1 cellular context compared by ENCODE assay signal in the genomic region with DNA sequence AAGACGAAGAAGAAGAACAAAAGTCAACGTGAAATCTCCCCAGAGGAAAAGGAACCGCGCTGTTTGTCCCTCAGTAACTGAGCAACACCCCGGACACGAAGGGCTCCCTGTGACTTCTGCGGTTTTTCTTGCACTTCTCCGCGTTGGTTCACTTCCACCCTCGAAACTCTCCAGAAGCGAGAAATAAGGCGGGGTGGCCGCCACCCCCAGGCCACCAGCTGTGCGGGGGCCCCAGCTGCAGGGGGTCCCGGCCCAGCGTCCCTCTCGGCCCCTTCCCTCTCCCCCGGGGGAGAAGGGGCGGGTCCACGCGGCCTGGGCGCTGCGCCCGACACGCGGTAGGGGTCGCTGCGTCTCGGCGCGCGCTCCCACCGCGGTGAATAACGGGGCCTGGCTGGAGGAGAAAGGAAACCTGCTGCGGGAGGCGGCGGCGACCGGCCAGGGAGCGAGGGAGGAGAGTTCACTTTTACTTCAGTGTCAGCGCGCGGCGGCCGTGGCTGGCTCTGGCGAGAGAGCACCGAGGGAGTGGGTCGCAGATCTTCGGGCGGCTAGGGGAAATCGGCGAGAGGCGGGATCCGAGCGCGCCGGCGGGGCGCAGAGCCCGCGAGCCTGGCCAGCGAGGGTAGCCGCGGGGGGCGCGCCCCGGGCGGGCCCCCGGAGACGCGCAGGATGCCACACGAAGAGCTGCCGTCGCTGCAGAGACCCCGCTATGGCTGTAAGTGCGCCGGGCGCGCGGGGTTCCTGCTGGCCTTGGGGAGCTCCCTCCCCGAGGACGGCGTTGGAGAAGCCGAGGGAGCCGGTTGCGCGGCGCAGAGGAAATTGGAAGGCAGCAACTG.
A peak's percentile ranks its signal among the peaks of the same experiment; 100 is the strongest.
TF ChIP-seq lines count a peak whose summit lies in the region.

A gene with protein sequence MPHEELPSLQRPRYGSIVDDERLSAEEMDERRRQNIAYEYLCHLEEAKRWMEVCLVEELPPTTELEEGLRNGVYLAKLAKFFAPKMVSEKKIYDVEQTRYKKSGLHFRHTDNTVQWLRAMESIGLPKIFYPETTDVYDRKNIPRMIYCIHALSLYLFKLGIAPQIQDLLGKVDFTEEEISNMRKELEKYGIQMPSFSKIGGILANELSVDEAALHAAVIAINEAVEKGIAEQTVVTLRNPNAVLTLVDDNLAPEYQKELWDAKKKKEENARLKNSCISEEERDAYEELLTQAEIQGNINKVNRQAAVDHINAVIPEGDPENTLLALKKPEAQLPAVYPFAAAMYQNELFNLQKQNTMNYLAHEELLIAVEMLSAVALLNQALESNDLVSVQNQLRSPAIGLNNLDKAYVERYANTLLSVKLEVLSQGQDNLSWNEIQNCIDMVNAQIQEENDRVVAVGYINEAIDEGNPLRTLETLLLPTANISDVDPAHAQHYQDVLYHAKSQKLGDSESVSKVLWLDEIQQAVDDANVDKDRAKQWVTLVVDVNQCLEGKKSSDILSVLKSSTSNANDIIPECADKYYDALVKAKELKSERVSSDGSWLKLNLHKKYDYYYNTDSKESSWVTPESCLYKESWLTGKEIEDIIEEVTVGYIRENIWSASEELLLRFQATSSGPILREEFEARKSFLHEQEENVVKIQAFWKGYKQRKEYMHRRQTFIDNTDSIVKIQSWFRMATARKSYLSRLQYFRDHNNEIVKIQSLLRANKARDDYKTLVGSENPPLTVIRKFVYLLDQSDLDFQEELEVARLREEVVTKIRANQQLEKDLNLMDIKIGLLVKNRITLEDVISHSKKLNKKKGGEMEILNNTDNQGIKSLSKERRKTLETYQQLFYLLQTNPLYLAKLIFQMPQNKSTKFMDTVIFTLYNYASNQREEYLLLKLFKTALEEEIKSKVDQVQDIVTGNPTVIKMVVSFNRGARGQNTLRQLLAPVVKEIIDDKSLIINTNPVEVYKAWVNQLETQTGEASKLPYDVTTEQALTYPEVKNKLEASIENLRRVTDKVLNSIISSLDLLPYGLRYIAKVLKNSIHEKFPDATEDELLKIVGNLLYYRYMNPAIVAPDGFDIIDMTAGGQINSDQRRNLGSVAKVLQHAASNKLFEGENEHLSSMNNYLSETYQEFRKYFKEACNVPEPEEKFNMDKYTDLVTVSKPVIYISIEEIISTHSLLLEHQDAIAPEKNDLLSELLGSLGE (N-terminal part only) (plus strand): TSS at position 406 of the 833 bp plus-strand sequence. CDS start 261 bp downstream, at position 667.

TF ChIP-seq in K562, 482 proteins besides CTCF, POLR2A, EP300 and RAD21 (continued from another document and continues in another):
- TF ChIP-seq, protein P1, sequence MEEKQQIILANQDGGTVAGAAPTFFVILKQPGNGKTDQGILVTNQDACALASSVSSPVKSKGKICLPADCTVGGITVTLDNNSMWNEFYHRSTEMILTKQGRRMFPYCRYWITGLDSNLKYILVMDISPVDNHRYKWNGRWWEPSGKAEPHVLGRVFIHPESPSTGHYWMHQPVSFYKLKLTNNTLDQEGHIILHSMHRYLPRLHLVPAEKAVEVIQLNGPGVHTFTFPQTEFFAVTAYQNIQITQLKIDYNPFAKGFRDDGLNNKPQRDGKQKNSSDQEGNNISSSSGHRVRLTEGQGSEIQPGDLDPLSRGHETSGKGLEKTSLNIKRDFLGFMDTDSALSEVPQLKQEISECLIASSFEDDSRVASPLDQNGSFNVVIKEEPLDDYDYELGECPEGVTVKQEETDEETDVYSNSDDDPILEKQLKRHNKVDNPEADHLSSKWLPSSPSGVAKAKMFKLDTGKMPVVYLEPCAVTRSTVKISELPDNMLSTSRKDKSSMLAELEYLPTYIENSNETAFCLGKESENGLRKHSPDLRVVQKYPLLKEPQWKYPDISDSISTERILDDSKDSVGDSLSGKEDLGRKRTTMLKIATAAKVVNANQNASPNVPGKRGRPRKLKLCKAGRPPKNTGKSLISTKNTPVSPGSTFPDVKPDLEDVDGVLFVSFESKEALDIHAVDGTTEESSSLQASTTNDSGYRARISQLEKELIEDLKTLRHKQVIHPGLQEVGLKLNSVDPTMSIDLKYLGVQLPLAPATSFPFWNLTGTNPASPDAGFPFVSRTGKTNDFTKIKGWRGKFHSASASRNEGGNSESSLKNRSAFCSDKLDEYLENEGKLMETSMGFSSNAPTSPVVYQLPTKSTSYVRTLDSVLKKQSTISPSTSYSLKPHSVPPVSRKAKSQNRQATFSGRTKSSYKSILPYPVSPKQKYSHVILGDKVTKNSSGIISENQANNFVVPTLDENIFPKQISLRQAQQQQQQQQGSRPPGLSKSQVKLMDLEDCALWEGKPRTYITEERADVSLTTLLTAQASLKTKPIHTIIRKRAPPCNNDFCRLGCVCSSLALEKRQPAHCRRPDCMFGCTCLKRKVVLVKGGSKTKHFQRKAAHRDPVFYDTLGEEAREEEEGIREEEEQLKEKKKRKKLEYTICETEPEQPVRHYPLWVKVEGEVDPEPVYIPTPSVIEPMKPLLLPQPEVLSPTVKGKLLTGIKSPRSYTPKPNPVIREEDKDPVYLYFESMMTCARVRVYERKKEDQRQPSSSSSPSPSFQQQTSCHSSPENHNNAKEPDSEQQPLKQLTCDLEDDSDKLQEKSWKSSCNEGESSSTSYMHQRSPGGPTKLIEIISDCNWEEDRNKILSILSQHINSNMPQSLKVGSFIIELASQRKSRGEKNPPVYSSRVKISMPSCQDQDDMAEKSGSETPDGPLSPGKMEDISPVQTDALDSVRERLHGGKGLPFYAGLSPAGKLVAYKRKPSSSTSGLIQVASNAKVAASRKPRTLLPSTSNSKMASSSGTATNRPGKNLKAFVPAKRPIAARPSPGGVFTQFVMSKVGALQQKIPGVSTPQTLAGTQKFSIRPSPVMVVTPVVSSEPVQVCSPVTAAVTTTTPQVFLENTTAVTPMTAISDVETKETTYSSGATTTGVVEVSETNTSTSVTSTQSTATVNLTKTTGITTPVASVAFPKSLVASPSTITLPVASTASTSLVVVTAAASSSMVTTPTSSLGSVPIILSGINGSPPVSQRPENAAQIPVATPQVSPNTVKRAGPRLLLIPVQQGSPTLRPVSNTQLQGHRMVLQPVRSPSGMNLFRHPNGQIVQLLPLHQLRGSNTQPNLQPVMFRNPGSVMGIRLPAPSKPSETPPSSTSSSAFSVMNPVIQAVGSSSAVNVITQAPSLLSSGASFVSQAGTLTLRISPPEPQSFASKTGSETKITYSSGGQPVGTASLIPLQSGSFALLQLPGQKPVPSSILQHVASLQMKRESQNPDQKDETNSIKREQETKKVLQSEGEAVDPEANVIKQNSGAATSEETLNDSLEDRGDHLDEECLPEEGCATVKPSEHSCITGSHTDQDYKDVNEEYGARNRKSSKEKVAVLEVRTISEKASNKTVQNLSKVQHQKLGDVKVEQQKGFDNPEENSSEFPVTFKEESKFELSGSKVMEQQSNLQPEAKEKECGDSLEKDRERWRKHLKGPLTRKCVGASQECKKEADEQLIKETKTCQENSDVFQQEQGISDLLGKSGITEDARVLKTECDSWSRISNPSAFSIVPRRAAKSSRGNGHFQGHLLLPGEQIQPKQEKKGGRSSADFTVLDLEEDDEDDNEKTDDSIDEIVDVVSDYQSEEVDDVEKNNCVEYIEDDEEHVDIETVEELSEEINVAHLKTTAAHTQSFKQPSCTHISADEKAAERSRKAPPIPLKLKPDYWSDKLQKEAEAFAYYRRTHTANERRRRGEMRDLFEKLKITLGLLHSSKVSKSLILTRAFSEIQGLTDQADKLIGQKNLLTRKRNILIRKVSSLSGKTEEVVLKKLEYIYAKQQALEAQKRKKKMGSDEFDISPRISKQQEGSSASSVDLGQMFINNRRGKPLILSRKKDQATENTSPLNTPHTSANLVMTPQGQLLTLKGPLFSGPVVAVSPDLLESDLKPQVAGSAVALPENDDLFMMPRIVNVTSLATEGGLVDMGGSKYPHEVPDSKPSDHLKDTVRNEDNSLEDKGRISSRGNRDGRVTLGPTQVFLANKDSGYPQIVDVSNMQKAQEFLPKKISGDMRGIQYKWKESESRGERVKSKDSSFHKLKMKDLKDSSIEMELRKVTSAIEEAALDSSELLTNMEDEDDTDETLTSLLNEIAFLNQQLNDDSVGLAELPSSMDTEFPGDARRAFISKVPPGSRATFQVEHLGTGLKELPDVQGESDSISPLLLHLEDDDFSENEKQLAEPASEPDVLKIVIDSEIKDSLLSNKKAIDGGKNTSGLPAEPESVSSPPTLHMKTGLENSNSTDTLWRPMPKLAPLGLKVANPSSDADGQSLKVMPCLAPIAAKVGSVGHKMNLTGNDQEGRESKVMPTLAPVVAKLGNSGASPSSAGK (IDR thresholded peaks at IDR 0.05): peak; percentile 33
- peak; percentile 71 for TF ChIP-seq DEAF1 (CRISPR knock-in tag; IDR thresholded peaks at IDR 0.05)
- no peak for TF ChIP-seq DLX4 (CRISPR knock-in tag; IDR thresholded peaks at IDR 0.05)
- no peak for TF ChIP-seq ZNF586 (CRISPR knock-in tag; conservative IDR thresholded peaks at IDR 0.05)
- peak; percentile 73 for TF ChIP-seq ZNF512 (tag; IDR thresholded peaks at IDR 0.05)
- peak; percentile 40; the same call in 1 of the 2 replicates for TF ChIP-seq SMARCA5 (IDR thresholded peaks at IDR 0.05)
- no peak for TF ChIP-seq CBX8 (IDR thresholded peaks at IDR 0.05; ENCODE audit: borderline replicate concordance, extremely low read depth, low read depth, low read length, poor library complexity, severe bottlenecking)
- peak; percentile 55; the same call in 1 of the 2 replicates for TF ChIP-seq MECOM (CRISPR knock-in tag; IDR thresholded peaks at IDR 0.05)
- peak in 1 of 2 experiments; percentile 52 for TF ChIP-seq AFF1 (IDR thresholded peaks at IDR 0.05; ENCODE audit: low read depth in 1 of 2, partially characterized antibody in 2 of 2)
- no peak for TF ChIP-seq ZNF277 (CRISPR knock-in tag; IDR thresholded peaks at IDR 0.05; ENCODE audit: borderline replicate concordance)
- TF ChIP-seq BRD9 (IDR thresholded peaks at IDR 0.05; ENCODE audit: low read depth, partially characterized antibody): peak; percentile 71
- TF ChIP-seq, protein P2, sequence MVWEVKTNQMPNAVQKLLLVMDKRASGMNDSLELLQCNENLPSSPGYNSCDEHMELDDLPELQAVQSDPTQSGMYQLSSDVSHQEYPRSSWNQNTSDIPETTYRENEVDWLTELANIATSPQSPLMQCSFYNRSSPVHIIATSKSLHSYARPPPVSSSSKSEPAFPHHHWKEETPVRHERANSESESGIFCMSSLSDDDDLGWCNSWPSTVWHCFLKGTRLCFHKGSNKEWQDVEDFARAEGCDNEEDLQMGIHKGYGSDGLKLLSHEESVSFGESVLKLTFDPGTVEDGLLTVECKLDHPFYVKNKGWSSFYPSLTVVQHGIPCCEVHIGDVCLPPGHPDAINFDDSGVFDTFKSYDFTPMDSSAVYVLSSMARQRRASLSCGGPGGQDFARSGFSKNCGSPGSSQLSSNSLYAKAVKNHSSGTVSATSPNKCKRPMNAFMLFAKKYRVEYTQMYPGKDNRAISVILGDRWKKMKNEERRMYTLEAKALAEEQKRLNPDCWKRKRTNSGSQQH (CRISPR knock-in tag; IDR thresholded peaks at IDR 0.05): no peak
- TF ChIP-seq RBFOX2 (IDR thresholded peaks at IDR 0.05; ENCODE audit: low read depth, low read length): peak; percentile 91
- TF ChIP-seq RBM39 (optimal IDR thresholded peaks at IDR 0.05; ENCODE audit: low read depth, low read length): no peak
- no peak for TF ChIP-seq TEAD2 (tag; IDR thresholded peaks at IDR 0.05)
